In genomic region chr15:40367673-40368611, GRCh38 we compare ENCODE assay signal across 9 cellular contexts. TPM values are rescaled to one million over a fixed set of nuclear protein-coding genes. Genes with fewer than 3 reads are reported as not detected.
A peak's percentile ranks its signal among the peaks of the same experiment; 100 is the strongest.
DNase-seq lines count a peak whose midpoint lies in the region; ATAC-seq and TF ChIP-seq lines count a peak whose summit lies in the region.
"Had no signal": no experiment of that assay in that cellular context is flagged by ENCODE, and none has a peak within 500 bp of the region (broad histone marks: within the 10 kb centered on the region; RNA-seq: fewer than 3 reads in every experiment).

No MANE protein-coding gene starts in this region.

- H3K4me1 ChIP-seq in foreskin keratinocyte (peaks cover 4% of the 10 kb centered on the region), neuronal stem cell (ENCODE audit: control insufficient read depth in 2 of 2, insufficient read depth in 1 of 2, low read depth in 1 of 2, low read length in 2 of 2) (peaks cover 2 to 6% of the 10 kb centered on the region in 2 donors), stomach smooth muscle (ENCODE audit: control insufficient read depth, insufficient read depth, low read length) (peaks cover 23% of the 10 kb centered on the region)

- no peak overlapping the region for H3K14ac ChIP-seq in neuronal stem cell (ENCODE audit: low read length)

- ATAC-seq in GM19452 (IDR thresholded peaks at IDR 0.05; ENCODE audit: unreplicated experiment) (peak; percentile 83), foreskin keratinocyte (peak; percentile 88)

- no peak overlapping the region for H2BK12ac ChIP-seq in neuronal stem cell (ENCODE audit: low read length)

- peak overlapping the region; percentile 74 for H2BK15ac ChIP-seq in neuronal stem cell (ENCODE audit: low read length)

- peak in 9 of 14 donors; percentile 38 to 83 (median 56) for DNase-seq in C1 segment of cervical spinal cord (lab: John Stamatoyannopoulos, UW)
- DNase-seq in HL-60 (ENCODE audit: low read depth in 1 of 2, low spot score in 1 of 2) = peak; percentile 91 to 92
- peak; percentile 93 for DNase-seq in RPMI8226
- DNase-seq in activated effector memory CD4-positive, alpha-beta T cell treated with Interleukin-2 at 50 U/mL for 16 hours = peak; percentile 81
- peak; percentile 55 to 77 for DNase-seq in foreskin keratinocyte
- DNase-seq in neuronal stem cell (ENCODE audit: low spot score) = peak; percentile 86

- H3K36me3 ChIP-seq in neuronal stem cell (replicated peaks in 1 of 2; ENCODE audit: control insufficient read depth in 2 of 2, insufficient read depth in 2 of 2, low read length in 2 of 2) (no peaks in the 10 kb centered on the region), stomach smooth muscle (ENCODE audit: control insufficient read depth in 2 of 2, insufficient read depth in 2 of 2, low read length in 2 of 2) (no peaks in the 10 kb centered on the region)

- peak overlapping the region; percentile 55 for H3K4me2 ChIP-seq in neuronal stem cell (ENCODE audit: insufficient read depth, low read length, poor library complexity, severe bottlenecking)

- no peaks in the 10 kb centered on the region for H3K27me3 ChIP-seq in HL-60 (ENCODE audit: insufficient read depth, poor library complexity, severe bottlenecking)
- H3K27me3 ChIP-seq in foreskin keratinocyte = no peaks in the 10 kb centered on the region
- H3K27me3 ChIP-seq in neuronal stem cell (ENCODE audit: control insufficient read depth in 3 of 3, insufficient read depth in 3 of 3, low read depth in 1 of 3, low read length in 3 of 3) = peaks cover 0 to 86% (median 28%) of the 10 kb centered on the region in 3 experiments
- H3K27me3 ChIP-seq in stomach smooth muscle (ENCODE audit: control insufficient read depth in 1 of 2, insufficient read depth in 2 of 2, low read length in 2 of 2) = no peaks in the 10 kb centered on the region

- peak overlapping the region; percentile 99 for H2AFZ ChIP-seq in neuronal stem cell (ENCODE audit: low read length)

- peak overlapping the region; percentile 78 for H4K8ac ChIP-seq in neuronal stem cell (ENCODE audit: low read depth, low read length)

- peak overlapping the region; percentile 51 for H3K4me3 ChIP-seq in HL-60 (replicated peaks; ENCODE audit: insufficient read depth, low read length)
- H3K4me3 ChIP-seq in neuronal stem cell (ENCODE audit: low read length in 2 of 2) = peak overlapping the region; percentile 31 to 53
- H3K4me3 ChIP-seq in stomach smooth muscle (ENCODE audit: low read length in 2 of 2) = peak overlapping the region; percentile 36 to 66

- H2BK5ac ChIP-seq in neuronal stem cell (ENCODE audit: low read length) = no peak overlapping the region

- peak overlapping the region; percentile 32 for H3K23ac ChIP-seq in neuronal stem cell (ENCODE audit: low read depth, low read length, poor library complexity)

- H4K91ac ChIP-seq in neuronal stem cell (ENCODE audit: low read depth, low read length, poor library complexity) = no peak overlapping the region

- peak overlapping the region; percentile 80 for H3K9ac ChIP-seq in neuronal stem cell (ENCODE audit: low read depth, low read length, poor library complexity)
- H3K9ac ChIP-seq in stomach smooth muscle (ENCODE audit: low read length in 2 of 2) = peak overlapping the region; percentile 22 to 42

- H3K9me3 ChIP-seq in neuronal stem cell (replicated peaks in 1 of 2; ENCODE audit: control insufficient read depth in 2 of 2, insufficient read depth in 1 of 2, low read depth in 1 of 2, low read length in 2 of 2) = no peaks in the 10 kb centered on the region
- H3K9me3 ChIP-seq in stomach smooth muscle (ENCODE audit: control insufficient read depth in 2 of 2, low read length in 2 of 2) = no peaks in the 10 kb centered on the region

- H2BK120ac ChIP-seq in neuronal stem cell (ENCODE audit: low read depth, low read length) = no peak overlapping the region

- no peak overlapping the region for H3K4ac ChIP-seq in neuronal stem cell (ENCODE audit: low read length)

- TF ChIP-seq CTCF in HL-60 (IDR thresholded peaks at IDR 0.05; ENCODE audit: insufficient read depth, low read length) = peak; percentile 74
- TF ChIP-seq CTCF in foreskin keratinocyte (conservative IDR thresholded peaks at IDR 0.05) = peak; percentile 99

- peak overlapping the region; percentile 47 for H2AK5ac ChIP-seq in neuronal stem cell (ENCODE audit: low read depth, low read length)

- no peaks in the 10 kb centered on the region for H3K79me1 ChIP-seq in neuronal stem cell (ENCODE audit: low read depth, low read length)

- H3K18ac ChIP-seq in neuronal stem cell (ENCODE audit: low read length) = peak overlapping the region; percentile 93

- WGBS in neuronal stem cell (ENCODE audit: extremely low coverage in 2 of 2, insufficient read length in 2 of 2, insufficient replicate concordance in 1 of 2), 2 donors = no CpG with 5 or more reads among the region's 91 CpGs

- peak overlapping the region; percentile 61 for H3K27ac ChIP-seq in HL-60 (replicated peaks)
- H3K27ac ChIP-seq in foreskin keratinocyte = no peak overlapping the region
- H3K27ac ChIP-seq in neuronal stem cell (replicated peaks; ENCODE audit: low read length) = no peak overlapping the region
- H3K27ac ChIP-seq in stomach smooth muscle (ENCODE audit: low read length) = peak overlapping the region; percentile 91

RNA-seq across cellular contexts. Expression of gene DISP2, which starts 9.9 kb away (rescaled TPM):
- total RNA-seq in foreskin keratinocyte = 0.65 and 1.5 TPM in 2 replicates
- 1.9 and 6.6 TPM in 2 replicates for polyA plus RNA-seq in foreskin keratinocyte
- 0.18 TPM for polyA plus RNA-seq in neuronal stem cell (2013, experiment 1 of 2)
- polyA plus RNA-seq in neuronal stem cell (2013, experiment 2 of 2) = 0.25 TPM

RNA-seq across cellular contexts. Expression of gene KNSTRN, which starts 14.6 kb away (rescaled TPM):
- 69.1 and 85.9 TPM in 2 replicates for total RNA-seq in foreskin keratinocyte
- 47.9 and 67.9 TPM in 2 replicates for polyA plus RNA-seq in foreskin keratinocyte
- 81.2 TPM for polyA plus RNA-seq in neuronal stem cell (2013, experiment 1 of 2)
- polyA plus RNA-seq in neuronal stem cell (2013, experiment 2 of 2) = 77.0 TPM

RNA-seq across cellular contexts. Expression of gene PHGR1, which starts 17.1 kb away (rescaled TPM):
- not detected in 2 replicates for total RNA-seq in foreskin keratinocyte
- polyA plus RNA-seq in foreskin keratinocyte = not detected in 2 replicates
- not detected for polyA plus RNA-seq in neuronal stem cell (2013, experiment 1 of 2)
- polyA plus RNA-seq in neuronal stem cell (2013, experiment 2 of 2) = not detected
- total RNA-seq: T-helper 1 cell treated with Interleukin-12 subunit alpha and Interleukin-12 subunit beta and Interleukin-4 antibody, amounts not matched to agents 30 ng/mL and 1 ng/mL, for 36 hours had no signal

RNA-seq across cellular contexts. Expression of gene CCDC9B, which starts 27.2 kb away (rescaled TPM):
- total RNA-seq in foreskin keratinocyte = 48.7 and 61.7 TPM in 2 replicates
- 21.3 and 25.0 TPM in 2 replicates for polyA plus RNA-seq in foreskin keratinocyte
- 0.13 TPM for polyA plus RNA-seq in neuronal stem cell (2013, experiment 1 of 2)
- polyA plus RNA-seq in neuronal stem cell (2013, experiment 2 of 2) = 0.08 TPM

RNA-seq across cellular contexts. Expression of gene IVD, which starts 37.7 kb away (rescaled TPM):
- total RNA-seq in foreskin keratinocyte = 14.3 and 24.5 TPM in 2 replicates
- 9.5 and 16.1 TPM in 2 replicates for polyA plus RNA-seq in foreskin keratinocyte
- polyA plus RNA-seq in neuronal stem cell (2013, experiment 1 of 2) = 22.3 TPM
- polyA plus RNA-seq in neuronal stem cell (2013, experiment 2 of 2) = 23.4 TPM

Comparison
In these comparisons a context has a peak if more than half of its experiments do, and no peak if none do; other contexts are left out.
1. H3K27ac ChIP-seq: peak in HL-60 (single experiment) and stomach smooth muscle (single experiment); none in foreskin keratinocyte (single experiment) and neuronal stem cell (single experiment).
2. Peak in every context shown above with its lines, with median percentiles within 50 percentile points of each other: DNase-seq and H3K4me3 ChIP-seq.